Comparison of ENCODE assay signal across 8 cellular contexts in genomic region chr1:9181176-9181906, GRCh38. TPM values are rescaled to one million over a fixed set of nuclear protein-coding genes. Genes with fewer than 3 reads are reported as not detected.
DNase-seq lines count a peak whose midpoint lies in the region; ATAC-seq and TF ChIP-seq lines count a peak whose summit lies in the region.

No MANE protein-coding gene starts in this region.

- H3K27ac ChIP-seq in CD8-positive, alpha-beta memory T cell (ENCODE audit: low read depth, low read length), result no peak overlapping the region
- peak overlapping the region; percentile 69 for H3K27ac ChIP-seq in Panc1 (ENCODE audit: low read length)
- H3K27ac ChIP-seq in neuronal stem cell (replicated peaks; ENCODE audit: low read length), result no peak overlapping the region
- peak overlapping the region; percentile 76 for H3K27ac ChIP-seq in suprapubic skin

- peak overlapping the region in 1 of 8 donors; percentile 51 for H3K27ac Mint-ChIP-seq in CD8-positive, alpha-beta memory T cell

- TF ChIP-seq EP300 in suprapubic skin (IDR thresholded peaks at IDR 0.05), result no peak

- peak overlapping the region; percentile 54 to 82 (median 71) for H3K4me3 Mint-ChIP-seq in CD8-positive, alpha-beta memory T cell

- intact Hi-C loops in Panc1 (cut with micrococcal nuclease; ENCODE audit: unreplicated experiment), result no loop called here

- no peak overlapping the region for H4K91ac ChIP-seq in neuronal stem cell (ENCODE audit: low read depth, low read length, poor library complexity)

- H3K9me3 ChIP-seq in CD8-positive, alpha-beta memory T cell (ENCODE audit: low read length), result no peaks in the 10 kb centered on the region
- no peaks in the 10 kb centered on the region for H3K9me3 ChIP-seq in HAP-1
- H3K9me3 ChIP-seq in Panc1 (ENCODE audit: control insufficient read depth, insufficient read depth, low read depth, low read length), result no peaks in the 10 kb centered on the region
- peaks cover 3 to 4% of the 10 kb centered on the region in 2 donors for H3K9me3 ChIP-seq in neuronal stem cell (replicated peaks in 1 of 2; ENCODE audit: control insufficient read depth in 2 of 2, insufficient read depth in 1 of 2, low read depth in 1 of 2, low read length in 2 of 2)
- no peaks in the 10 kb centered on the region for H3K9me3 ChIP-seq in suprapubic skin

- H3K4ac ChIP-seq in neuronal stem cell (ENCODE audit: low read length), result no peak overlapping the region

- H3K14ac ChIP-seq in neuronal stem cell (ENCODE audit: low read length), result no peak overlapping the region

- H2BK15ac ChIP-seq in neuronal stem cell (ENCODE audit: low read length), result peak overlapping the region; percentile 95

- peaks cover 18 to 43% of the 10 kb centered on the region in 2 donors for H3K27me3 Mint-ChIP-seq in CD8-positive, alpha-beta memory T cell

- no peak for TF ChIP-seq POLR2A in suprapubic skin (IDR thresholded peaks at IDR 0.05)

- peak overlapping the region; percentile 91 for H3K4me2 ChIP-seq in neuronal stem cell (ENCODE audit: insufficient read depth, low read length, poor library complexity, severe bottlenecking)

- H3K36me3 Mint-ChIP-seq in CD8-positive, alpha-beta memory T cell, result no peaks in the 10 kb centered on the region

- H3K4me1 ChIP-seq in CD8-positive, alpha-beta memory T cell (ENCODE audit: insufficient read depth, low read length), result peaks cover 6% of the 10 kb centered on the region
- peaks cover 12% of the 10 kb centered on the region for H3K4me1 ChIP-seq in HAP-1
- H3K4me1 ChIP-seq in Panc1 (ENCODE audit: control insufficient read depth, insufficient read depth, low read length), result peaks cover 26% of the 10 kb centered on the region
- H3K4me1 ChIP-seq in neuronal stem cell (ENCODE audit: control insufficient read depth in 2 of 2, insufficient read depth in 1 of 2, low read depth in 1 of 2, low read length in 2 of 2), result peaks cover 2 to 20% of the 10 kb centered on the region in 2 donors
- peaks cover 35% of the 10 kb centered on the region for H3K4me1 ChIP-seq in suprapubic skin

- no peak overlapping the region for H4K8ac ChIP-seq in neuronal stem cell (ENCODE audit: low read depth, low read length)

- H3K4me3 ChIP-seq in CD8-positive, alpha-beta memory T cell (ENCODE audit: low read length), result peak overlapping the region; percentile 47
- H3K4me3 ChIP-seq in HAP-1, result 0 out of 2 replicates have a peak overlapping the region, but pooled peaks have one; percentile 6
- H3K4me3 ChIP-seq in Panc1 (ENCODE audit: low read depth in 2 of 2, low read length in 2 of 2), result peak overlapping the region; percentile 55 to 61
- peak overlapping the region; percentile 76 to 94 for H3K4me3 ChIP-seq in foreskin fibroblast (ENCODE audit: low read depth in 1 of 2, low read length in 2 of 2)
- peak overlapping the region; percentile 45 to 83 for H3K4me3 ChIP-seq in neuronal stem cell (ENCODE audit: low read length in 2 of 2)
- H3K4me3 ChIP-seq in suprapubic skin, result peak overlapping the region; percentile 80

- H2BK120ac ChIP-seq in neuronal stem cell (ENCODE audit: low read depth, low read length), result no peak overlapping the region

- CTCF ChIA-PET in CD8-positive, alpha-beta memory T cell (lab: Charles Lee), result interaction anchor here (1.0 to 2.4 kb wide), 6 partner anchors 11 to 310 kb away, joined by 4 to 12 read pairs (median 4); no protein-coding TSS in a partner anchor
- CTCF ChIA-PET in Panc1 (lab: Charles Lee), result interaction anchor here (0.6 to 0.7 kb wide), 2 partner anchors 16 to 60 kb away, joined by 3 read pairs; no protein-coding TSS in a partner anchor

- H2BK12ac ChIP-seq in neuronal stem cell (ENCODE audit: low read length), result no peak overlapping the region

- peak overlapping the region; percentile 82 for H2AFZ ChIP-seq in neuronal stem cell (ENCODE audit: low read length)

- peaks cover 6 to 8% (median 7%) of the 10 kb centered on the region in 3 donors for H3K4me1 Mint-ChIP-seq in CD8-positive, alpha-beta memory T cell

- peak; percentile 44 for ATAC-seq in Panc1

- WGBS in neuronal stem cell (ENCODE audit: extremely low coverage in 2 of 2, insufficient read length in 2 of 2, insufficient replicate concordance in 1 of 2), 2 donors, result no CpG with 5 or more reads among the region's 19 CpGs
- 31% methylated on average over 18 of the region's 19 CpGs for WGBS in suprapubic skin

- in situ Hi-C loops in HAP-1 (cut with MboI; ENCODE audit: low sequenced_read_pairs) (no loop called here), Panc1 (cut with HindIII; ENCODE audit: low pct_unique_long_range_greater_than_20kb, low sequenced_read_pairs) (no loop called here)

- peak; percentile 34 to 69 (median 60) for DNase-seq in CD8-positive, alpha-beta memory T cell
- DNase-seq in HAP-1 (ENCODE audit: low spot score in 2 of 2), result peak; percentile 27 to 90
- DNase-seq in Panc1 (ENCODE audit: low read depth, low spot score), result no peak
- DNase-seq in activated effector memory CD4-positive, alpha-beta T cell treated with Interleukin-2 at 50 U/mL for 16 hours, result peak; percentile 58
- DNase-seq in foreskin fibroblast, result peak in 1 of 2 donors; percentile 86
- peak; percentile 72 for DNase-seq in neuronal stem cell (ENCODE audit: low spot score)
- DNase-seq in suprapubic skin (ENCODE audit: low spot score in 2 of 2), result peak in 1 of 2 donors; percentile 81
- no peak for DNase-seq in NCI-H345 (lab: John Stamatoyannopoulos, UW)

- POLR2A ChIA-PET in CD8-positive, alpha-beta memory T cell (lab: Charles Lee), result no interaction called here
- POLR2A ChIA-PET in Panc1 (lab: Charles Lee), result interaction anchor here (0.6 kb wide), 1 partner anchor 18 kb away, joined by 9 read pairs; no protein-coding TSS in a partner anchor

- no peaks in the 10 kb centered on the region for H3K9me3 Mint-ChIP-seq in CD8-positive, alpha-beta memory T cell

- no TSS peak for BruUV-seq in Panc1 (replicated peaks; lab: Mats Ljungman, UMichigan)

- H3K23ac ChIP-seq in neuronal stem cell (ENCODE audit: low read depth, low read length, poor library complexity), result no peak overlapping the region

- H2AK5ac ChIP-seq in neuronal stem cell (ENCODE audit: low read depth, low read length), result peak overlapping the region; percentile 37

- no peak overlapping the region for H2BK5ac ChIP-seq in neuronal stem cell (ENCODE audit: low read length)

- H3K79me1 ChIP-seq in neuronal stem cell (ENCODE audit: low read depth, low read length), result peaks cover 17% of the 10 kb centered on the region

- H3K18ac ChIP-seq in neuronal stem cell (ENCODE audit: low read length), result peak overlapping the region; percentile 80

- peak; percentile 99 for TF ChIP-seq CTCF in Panc1 (IDR thresholded peaks at IDR 0.05)
- TF ChIP-seq CTCF in foreskin fibroblast (IDR thresholded peaks at IDR 0.05; ENCODE audit: low read depth, low read length), result peak; percentile 98
- peak; percentile 80 to 96 for TF ChIP-seq CTCF in suprapubic skin (IDR thresholded peaks at IDR 0.05)

- H3K36me3 ChIP-seq in CD8-positive, alpha-beta memory T cell (ENCODE audit: insufficient read depth, low read length), result no peaks in the 10 kb centered on the region
- H3K36me3 ChIP-seq in HAP-1 (replicated peaks) (no peaks in the 10 kb centered on the region), Panc1 (ENCODE audit: control insufficient read depth, insufficient read depth, low read length) (no peaks in the 10 kb centered on the region; the same call in 1 of the 2 replicates), neuronal stem cell (replicated peaks in 1 of 2; ENCODE audit: control insufficient read depth in 2 of 2, insufficient read depth in 2 of 2, low read length in 2 of 2) (peaks cover 0 to 3% of the 10 kb centered on the region in 2 donors), suprapubic skin (no peaks in the 10 kb centered on the region)

- no peak overlapping the region for H3K9ac ChIP-seq in neuronal stem cell (ENCODE audit: low read depth, low read length, poor library complexity)

- H3K27me3 ChIP-seq in CD8-positive, alpha-beta memory T cell (ENCODE audit: insufficient read depth, low read length, poor library complexity, severe bottlenecking), result peaks cover 13% of the 10 kb centered on the region
- H3K27me3 ChIP-seq in HAP-1 (ENCODE audit: low read depth) (no peaks in the 10 kb centered on the region), Panc1 (ENCODE audit: control insufficient read depth, insufficient read depth, low read length) (no peaks in the 10 kb centered on the region), neuronal stem cell (ENCODE audit: control insufficient read depth in 3 of 3, insufficient read depth in 3 of 3, low read depth in 1 of 3, low read length in 3 of 3) (peaks cover 0 to 41% (median 21%) of the 10 kb centered on the region in 3 experiments), suprapubic skin (peaks cover 3% of the 10 kb centered on the region)

RNA-seq across cellular contexts. Expression of gene GPR157, which starts 52.4 kb away (rescaled TPM):
- total RNA-seq in CD8-positive, alpha-beta memory T cell, result 1 to 10 TPM; 3.1 to 4.7 TPM
- polyA plus RNA-seq in CD8-positive, alpha-beta memory T cell, result 3.0 TPM
- total RNA-seq in Panc1 (2021; ENCODE audit: unreplicated experiment) (19.8 TPM), suprapubic skin (10 to 100 TPM; 38.9 to 62.8 (median 44.2) TPM)
- polyA plus RNA-seq in Panc1 (2012; ENCODE audit: insufficient read length), result 33.9 TPM
- polyA plus RNA-seq in neuronal stem cell (2013, experiment 1 of 2), result 2.3 TPM
- 6.1 TPM for polyA plus RNA-seq in neuronal stem cell (2013, experiment 2 of 2)

RNA-seq across cellular contexts. Expression of gene H6PD, which starts 53.2 kb away (rescaled TPM):
- total RNA-seq in CD8-positive, alpha-beta memory T cell, result 1 to 10 TPM; 7.8 to 7.9 TPM
- 11.6 TPM for polyA plus RNA-seq in CD8-positive, alpha-beta memory T cell
- total RNA-seq in Panc1 (2021; ENCODE audit: unreplicated experiment) (23.5 TPM), suprapubic skin (100 to 1,000 TPM in 2 of 4 donors, 10 to 100 TPM in 2; 83.6 to 130 (median 106) TPM)
- polyA plus RNA-seq in Panc1 (2012; ENCODE audit: insufficient read length), result 17.7 TPM
- 14.1 TPM for polyA plus RNA-seq in neuronal stem cell (2013, experiment 1 of 2)
- 15.0 TPM for polyA plus RNA-seq in neuronal stem cell (2013, experiment 2 of 2)

Comparison
In these comparisons a context has a peak if more than half of its experiments do, and no peak if none do; other contexts are left out.
1. DNase-seq: peak in CD8-positive, alpha-beta memory T cell (5 of 5), HAP-1 (2 of 2), activated effector memory CD4-positive, alpha-beta T cell treated with Interleukin-2 at 50 U/mL for 16 hours (single experiment) and neuronal stem cell (single experiment); none in Panc1 (single experiment) and NCI-H345 (single experiment).
2. H3K27ac ChIP-seq: peak in Panc1 (single experiment) and suprapubic skin (single experiment); none in CD8-positive, alpha-beta memory T cell (single experiment) and neuronal stem cell (single experiment).
3. H3K4me3 ChIP-seq: peak in every context shown above with its lines; median percentile 85 in foreskin fibroblast; 80 in suprapubic skin; 64 in neuronal stem cell; 58 in Panc1; 47 in CD8-positive, alpha-beta memory T cell; 6 in HAP-1.
4. Peak in every context shown above with its lines, with median percentiles within 50 percentile points of each other: CTCF ChIP-seq.